ENCODE assay signal across 1 cellular context in the genomic region with DNA sequence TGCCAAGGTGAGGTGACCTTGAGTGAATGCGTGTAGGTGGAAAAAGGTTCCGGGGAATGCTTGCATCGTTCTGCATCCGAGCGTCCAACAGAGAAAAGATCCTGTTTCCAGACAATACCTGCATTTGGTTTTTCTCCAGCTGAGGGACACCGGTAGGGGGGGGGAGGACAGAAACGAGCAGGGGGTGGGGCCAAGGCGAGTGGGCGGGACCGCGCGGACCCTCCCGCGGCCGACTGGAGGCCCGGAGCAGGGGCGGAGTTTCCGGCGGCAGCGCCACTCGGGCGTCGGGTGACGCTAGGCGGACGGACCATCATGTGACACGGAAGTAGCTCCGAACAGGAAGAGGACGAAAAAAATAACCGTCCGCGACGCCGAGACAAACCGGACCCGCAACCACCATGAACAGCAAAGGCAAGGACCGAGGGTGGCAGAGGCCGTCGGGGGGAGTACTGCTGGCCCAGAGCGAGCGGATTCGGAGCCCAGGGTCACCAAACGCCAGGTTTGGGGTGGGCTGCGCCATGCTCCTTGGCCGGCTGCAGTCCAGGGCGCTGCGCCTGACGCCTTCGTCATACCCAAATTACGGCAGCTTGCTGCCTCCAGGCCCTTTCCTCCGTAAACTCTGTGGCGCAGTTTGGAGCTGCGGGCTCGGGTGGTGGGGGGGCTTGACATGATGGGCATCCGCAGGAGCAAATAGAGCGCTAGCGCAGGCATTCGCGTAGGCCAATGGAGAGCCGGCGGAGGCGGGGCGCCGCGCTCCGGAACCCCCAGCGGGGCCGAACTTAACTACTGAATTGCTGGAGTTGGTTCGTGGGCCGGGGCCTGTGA.
TF ChIP-seq lines count a peak whose summit lies in the region.

A gene with protein sequence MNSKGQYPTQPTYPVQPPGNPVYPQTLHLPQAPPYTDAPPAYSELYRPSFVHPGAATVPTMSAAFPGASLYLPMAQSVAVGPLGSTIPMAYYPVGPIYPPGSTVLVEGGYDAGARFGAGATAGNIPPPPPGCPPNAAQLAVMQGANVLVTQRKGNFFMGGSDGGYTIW (plus strand): TSS at position 317 of the 825 bp plus-strand sequence. CDS start 82 bp downstream, at position 399.

TF ChIP-seq in HepG2, 621 proteins besides CTCF, POLR2A, EP300 and RAD21 (continued from another document and continues in another):
- TF ChIP-seq, protein P1, sequence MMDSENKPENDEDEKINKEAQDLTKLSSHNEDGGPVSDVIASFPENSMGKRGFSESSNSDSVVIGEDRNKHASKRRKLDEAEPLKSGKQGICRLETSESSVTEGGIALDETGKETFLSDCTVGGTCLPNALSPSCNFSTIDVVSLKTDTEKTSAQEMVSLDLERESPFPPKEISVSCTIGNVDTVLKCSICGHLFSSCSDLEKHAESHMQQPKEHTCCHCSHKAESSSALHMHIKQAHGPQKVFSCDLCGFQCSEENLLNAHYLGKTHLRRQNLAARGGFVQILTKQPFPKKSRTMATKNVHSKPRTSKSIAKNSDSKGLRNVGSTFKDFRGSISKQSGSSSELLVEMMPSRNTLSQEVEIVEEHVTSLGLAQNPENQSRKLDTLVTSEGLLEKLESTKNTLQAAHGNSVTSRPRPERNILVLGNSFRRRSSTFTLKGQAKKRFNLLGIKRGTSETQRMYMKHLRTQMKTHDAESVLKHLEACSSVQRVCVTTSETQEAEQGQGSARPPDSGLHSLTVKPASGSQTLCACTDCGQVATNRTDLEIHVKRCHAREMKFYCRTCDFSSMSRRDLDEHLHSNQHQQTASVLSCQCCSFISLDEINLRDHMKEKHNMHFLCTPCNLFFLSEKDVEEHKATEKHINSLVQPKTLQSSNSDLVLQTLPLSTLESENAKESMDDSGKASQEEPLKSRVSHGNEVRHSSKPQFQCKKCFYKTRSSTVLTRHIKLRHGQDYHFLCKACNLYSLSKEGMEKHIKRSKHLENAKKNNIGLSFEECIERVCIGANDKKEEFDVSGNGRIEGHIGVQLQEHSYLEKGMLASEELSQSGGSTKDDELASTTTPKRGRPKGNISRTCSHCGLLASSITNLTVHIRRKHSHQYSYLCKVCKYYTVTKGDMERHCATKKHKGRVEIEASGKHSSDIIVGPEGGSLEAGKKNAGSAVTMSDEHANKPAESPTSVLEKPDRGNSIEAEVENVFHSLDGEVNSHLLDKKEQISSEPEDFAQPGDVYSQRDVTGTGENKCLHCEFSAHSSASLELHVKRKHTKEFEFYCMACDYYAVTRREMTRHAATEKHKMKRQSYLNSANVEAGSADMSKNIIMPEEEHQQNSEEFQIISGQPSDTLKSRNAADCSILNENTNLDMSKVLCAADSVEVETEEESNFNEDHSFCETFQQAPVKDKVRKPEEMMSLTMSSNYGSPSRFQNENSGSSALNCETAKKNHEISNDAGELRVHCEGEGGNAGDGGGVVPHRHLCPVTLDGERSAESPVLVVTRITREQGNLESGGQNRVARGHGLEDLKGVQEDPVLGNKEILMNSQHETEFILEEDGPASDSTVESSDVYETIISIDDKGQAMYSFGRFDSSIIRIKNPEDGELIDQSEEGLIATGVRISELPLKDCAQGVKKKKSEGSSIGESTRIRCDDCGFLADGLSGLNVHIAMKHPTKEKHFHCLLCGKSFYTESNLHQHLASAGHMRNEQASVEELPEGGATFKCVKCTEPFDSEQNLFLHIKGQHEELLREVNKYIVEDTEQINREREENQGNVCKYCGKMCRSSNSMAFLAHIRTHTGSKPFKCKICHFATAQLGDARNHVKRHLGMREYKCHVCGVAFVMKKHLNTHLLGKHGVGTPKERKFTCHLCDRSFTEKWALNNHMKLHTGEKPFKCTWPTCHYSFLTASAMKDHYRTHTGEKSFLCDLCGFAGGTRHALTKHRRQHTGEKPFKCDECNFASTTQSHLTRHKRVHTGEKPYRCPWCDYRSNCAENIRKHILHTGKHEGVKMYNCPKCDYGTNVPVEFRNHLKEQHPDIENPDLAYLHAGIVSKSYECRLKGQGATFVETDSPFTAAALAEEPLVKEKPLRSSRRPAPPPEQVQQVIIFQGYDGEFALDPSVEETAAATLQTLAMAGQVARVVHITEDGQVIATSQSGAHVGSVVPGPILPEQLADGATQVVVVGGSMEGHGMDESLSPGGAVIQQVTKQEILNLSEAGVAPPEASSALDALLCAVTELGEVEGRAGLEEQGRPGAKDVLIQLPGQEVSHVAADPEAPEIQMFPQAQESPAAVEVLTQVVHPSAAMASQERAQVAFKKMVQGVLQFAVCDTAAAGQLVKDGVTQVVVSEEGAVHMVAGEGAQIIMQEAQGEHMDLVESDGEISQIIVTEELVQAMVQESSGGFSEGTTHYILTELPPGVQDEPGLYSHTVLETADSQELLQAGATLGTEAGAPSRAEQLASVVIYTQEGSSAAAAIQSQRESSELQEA (CRISPR knock-in tag; IDR thresholded peaks at IDR 0.05; ENCODE audit: not compliant biosample characterization) = no peak
- TF ChIP-seq MAF1 (CRISPR knock-in tag; IDR thresholded peaks at IDR 0.05; ENCODE audit: borderline replicate concordance) = no peak
- no peak for TF ChIP-seq HMG20A (CRISPR knock-in tag; IDR thresholded peaks at IDR 0.05; ENCODE audit: borderline replicate concordance)
- TF ChIP-seq, protein P2, sequence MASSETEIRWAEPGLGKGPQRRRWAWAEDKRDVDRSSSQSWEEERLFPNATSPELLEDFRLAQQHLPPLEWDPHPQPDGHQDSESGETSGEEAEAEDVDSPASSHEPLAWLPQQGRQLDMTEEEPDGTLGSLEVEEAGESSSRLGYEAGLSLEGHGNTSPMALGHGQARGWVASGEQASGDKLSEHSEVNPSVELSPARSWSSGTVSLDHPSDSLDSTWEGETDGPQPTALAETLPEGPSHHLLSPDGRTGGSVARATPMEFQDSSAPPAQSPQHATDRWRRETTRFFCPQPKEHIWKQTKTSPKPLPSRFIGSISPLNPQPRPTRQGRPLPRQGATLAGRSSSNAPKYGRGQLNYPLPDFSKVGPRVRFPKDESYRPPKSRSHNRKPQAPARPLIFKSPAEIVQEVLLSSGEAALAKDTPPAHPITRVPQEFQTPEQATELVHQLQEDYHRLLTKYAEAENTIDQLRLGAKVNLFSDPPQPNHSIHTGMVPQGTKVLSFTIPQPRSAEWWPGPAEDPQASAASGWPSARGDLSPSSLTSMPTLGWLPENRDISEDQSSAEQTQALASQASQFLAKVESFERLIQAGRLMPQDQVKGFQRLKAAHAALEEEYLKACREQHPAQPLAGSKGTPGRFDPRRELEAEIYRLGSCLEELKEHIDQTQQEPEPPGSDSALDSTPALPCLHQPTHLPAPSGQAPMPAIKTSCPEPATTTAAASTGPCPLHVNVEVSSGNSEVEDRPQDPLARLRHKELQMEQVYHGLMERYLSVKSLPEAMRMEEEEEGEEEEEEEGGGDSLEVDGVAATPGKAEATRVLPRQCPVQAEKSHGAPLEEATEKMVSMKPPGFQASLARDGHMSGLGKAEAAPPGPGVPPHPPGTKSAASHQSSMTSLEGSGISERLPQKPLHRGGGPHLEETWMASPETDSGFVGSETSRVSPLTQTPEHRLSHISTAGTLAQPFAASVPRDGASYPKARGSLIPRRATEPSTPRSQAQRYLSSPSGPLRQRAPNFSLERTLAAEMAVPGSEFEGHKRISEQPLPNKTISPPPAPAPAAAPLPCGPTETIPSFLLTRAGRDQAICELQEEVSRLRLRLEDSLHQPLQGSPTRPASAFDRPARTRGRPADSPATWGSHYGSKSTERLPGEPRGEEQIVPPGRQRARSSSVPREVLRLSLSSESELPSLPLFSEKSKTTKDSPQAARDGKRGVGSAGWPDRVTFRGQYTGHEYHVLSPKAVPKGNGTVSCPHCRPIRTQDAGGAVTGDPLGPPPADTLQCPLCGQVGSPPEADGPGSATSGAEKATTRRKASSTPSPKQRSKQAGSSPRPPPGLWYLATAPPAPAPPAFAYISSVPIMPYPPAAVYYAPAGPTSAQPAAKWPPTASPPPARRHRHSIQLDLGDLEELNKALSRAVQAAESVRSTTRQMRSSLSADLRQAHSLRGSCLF (CRISPR knock-in tag; IDR thresholded peaks at IDR 0.05; ENCODE audit: borderline replicate concordance) = no peak
- TF ChIP-seq NFKB2 (CRISPR knock-in tag; IDR thresholded peaks at IDR 0.05; ENCODE audit: borderline replicate concordance) = peak; percentile 75; the same call in 1 of the 2 replicates
- TF ChIP-seq, protein P3, sequence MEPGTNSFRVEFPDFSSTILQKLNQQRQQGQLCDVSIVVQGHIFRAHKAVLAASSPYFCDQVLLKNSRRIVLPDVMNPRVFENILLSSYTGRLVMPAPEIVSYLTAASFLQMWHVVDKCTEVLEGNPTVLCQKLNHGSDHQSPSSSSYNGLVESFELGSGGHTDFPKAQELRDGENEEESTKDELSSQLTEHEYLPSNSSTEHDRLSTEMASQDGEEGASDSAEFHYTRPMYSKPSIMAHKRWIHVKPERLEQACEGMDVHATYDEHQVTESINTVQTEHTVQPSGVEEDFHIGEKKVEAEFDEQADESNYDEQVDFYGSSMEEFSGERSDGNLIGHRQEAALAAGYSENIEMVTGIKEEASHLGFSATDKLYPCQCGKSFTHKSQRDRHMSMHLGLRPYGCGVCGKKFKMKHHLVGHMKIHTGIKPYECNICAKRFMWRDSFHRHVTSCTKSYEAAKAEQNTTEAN (CRISPR knock-in tag; conservative IDR thresholded peaks at IDR 0.05) = peak; percentile 60; the same call in 1 of the 2 replicates
- 0 out of 2 replicates have a peak, but pooled peaks have one; percentile 52 for TF ChIP-seq ETV6 (CRISPR knock-in tag; conservative IDR thresholded peaks at IDR 0.05)
- no peak for TF ChIP-seq ZBTB7B (CRISPR knock-in tag; IDR thresholded peaks at IDR 0.05)
- TF ChIP-seq, protein P4, sequence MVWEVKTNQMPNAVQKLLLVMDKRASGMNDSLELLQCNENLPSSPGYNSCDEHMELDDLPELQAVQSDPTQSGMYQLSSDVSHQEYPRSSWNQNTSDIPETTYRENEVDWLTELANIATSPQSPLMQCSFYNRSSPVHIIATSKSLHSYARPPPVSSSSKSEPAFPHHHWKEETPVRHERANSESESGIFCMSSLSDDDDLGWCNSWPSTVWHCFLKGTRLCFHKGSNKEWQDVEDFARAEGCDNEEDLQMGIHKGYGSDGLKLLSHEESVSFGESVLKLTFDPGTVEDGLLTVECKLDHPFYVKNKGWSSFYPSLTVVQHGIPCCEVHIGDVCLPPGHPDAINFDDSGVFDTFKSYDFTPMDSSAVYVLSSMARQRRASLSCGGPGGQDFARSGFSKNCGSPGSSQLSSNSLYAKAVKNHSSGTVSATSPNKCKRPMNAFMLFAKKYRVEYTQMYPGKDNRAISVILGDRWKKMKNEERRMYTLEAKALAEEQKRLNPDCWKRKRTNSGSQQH (CRISPR knock-in tag; IDR thresholded peaks at IDR 0.05; ENCODE audit: low read depth) = peak; percentile 50
- TF ChIP-seq, protein P5, sequence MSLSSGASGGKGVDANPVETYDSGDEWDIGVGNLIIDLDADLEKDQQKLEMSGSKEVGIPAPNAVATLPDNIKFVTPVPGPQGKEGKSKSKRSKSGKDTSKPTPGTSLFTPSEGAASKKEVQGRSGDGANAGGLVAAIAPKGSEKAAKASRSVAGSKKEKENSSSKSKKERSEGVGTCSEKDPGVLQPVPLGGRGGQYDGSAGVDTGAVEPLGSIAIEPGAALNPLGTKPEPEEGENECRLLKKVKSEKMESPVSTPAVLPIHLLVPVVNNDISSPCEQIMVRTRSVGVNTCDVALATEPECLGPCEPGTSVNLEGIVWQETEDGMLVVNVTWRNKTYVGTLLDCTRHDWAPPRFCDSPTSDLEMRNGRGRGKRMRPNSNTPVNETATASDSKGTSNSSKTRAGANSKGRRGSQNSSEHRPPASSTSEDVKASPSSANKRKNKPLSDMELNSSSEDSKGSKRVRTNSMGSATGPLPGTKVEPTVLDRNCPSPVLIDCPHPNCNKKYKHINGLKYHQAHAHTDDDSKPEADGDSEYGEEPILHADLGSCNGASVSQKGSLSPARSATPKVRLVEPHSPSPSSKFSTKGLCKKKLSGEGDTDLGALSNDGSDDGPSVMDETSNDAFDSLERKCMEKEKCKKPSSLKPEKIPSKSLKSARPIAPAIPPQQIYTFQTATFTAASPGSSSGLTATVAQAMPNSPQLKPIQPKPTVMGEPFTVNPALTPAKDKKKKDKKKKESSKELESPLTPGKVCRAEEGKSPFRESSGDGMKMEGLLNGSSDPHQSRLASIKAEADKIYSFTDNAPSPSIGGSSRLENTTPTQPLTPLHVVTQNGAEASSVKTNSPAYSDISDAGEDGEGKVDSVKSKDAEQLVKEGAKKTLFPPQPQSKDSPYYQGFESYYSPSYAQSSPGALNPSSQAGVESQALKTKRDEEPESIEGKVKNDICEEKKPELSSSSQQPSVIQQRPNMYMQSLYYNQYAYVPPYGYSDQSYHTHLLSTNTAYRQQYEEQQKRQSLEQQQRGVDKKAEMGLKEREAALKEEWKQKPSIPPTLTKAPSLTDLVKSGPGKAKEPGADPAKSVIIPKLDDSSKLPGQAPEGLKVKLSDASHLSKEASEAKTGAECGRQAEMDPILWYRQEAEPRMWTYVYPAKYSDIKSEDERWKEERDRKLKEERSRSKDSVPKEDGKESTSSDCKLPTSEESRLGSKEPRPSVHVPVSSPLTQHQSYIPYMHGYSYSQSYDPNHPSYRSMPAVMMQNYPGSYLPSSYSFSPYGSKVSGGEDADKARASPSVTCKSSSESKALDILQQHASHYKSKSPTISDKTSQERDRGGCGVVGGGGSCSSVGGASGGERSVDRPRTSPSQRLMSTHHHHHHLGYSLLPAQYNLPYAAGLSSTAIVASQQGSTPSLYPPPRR (CRISPR knock-in tag; IDR thresholded peaks at IDR 0.05; ENCODE audit: borderline replicate concordance) = no peak; the same call in 1 of the 2 replicates
- TF ChIP-seq KAT8 (CRISPR knock-in tag; IDR thresholded peaks at IDR 0.05) = peak; percentile 94
- peak; percentile 15; the same call in 1 of the 2 replicates for TF ChIP-seq FOXA3 (CRISPR knock-in tag; IDR thresholded peaks at IDR 0.05)
- 0 out of 2 replicates have a peak, but pooled peaks have one; percentile 31 for TF ChIP-seq GPN1 (CRISPR knock-in tag; IDR thresholded peaks at IDR 0.05; ENCODE audit: borderline replicate concordance)
- TF ChIP-seq, protein P6, sequence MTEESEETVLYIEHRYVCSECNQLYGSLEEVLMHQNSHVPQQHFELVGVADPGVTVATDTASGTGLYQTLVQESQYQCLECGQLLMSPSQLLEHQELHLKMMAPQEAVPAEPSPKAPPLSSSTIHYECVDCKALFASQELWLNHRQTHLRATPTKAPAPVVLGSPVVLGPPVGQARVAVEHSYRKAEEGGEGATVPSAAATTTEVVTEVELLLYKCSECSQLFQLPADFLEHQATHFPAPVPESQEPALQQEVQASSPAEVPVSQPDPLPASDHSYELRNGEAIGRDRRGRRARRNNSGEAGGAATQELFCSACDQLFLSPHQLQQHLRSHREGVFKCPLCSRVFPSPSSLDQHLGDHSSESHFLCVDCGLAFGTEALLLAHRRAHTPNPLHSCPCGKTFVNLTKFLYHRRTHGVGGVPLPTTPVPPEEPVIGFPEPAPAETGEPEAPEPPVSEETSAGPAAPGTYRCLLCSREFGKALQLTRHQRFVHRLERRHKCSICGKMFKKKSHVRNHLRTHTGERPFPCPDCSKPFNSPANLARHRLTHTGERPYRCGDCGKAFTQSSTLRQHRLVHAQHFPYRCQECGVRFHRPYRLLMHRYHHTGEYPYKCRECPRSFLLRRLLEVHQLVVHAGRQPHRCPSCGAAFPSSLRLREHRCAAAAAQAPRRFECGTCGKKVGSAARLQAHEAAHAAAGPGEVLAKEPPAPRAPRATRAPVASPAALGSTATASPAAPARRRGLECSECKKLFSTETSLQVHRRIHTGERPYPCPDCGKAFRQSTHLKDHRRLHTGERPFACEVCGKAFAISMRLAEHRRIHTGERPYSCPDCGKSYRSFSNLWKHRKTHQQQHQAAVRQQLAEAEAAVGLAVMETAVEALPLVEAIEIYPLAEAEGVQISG (CRISPR knock-in tag; IDR thresholded peaks at IDR 0.05) = peak; percentile 72
- no peak for TF ChIP-seq BCL6 (CRISPR knock-in tag; IDR thresholded peaks at IDR 0.05)
- TF ChIP-seq, protein P7, sequence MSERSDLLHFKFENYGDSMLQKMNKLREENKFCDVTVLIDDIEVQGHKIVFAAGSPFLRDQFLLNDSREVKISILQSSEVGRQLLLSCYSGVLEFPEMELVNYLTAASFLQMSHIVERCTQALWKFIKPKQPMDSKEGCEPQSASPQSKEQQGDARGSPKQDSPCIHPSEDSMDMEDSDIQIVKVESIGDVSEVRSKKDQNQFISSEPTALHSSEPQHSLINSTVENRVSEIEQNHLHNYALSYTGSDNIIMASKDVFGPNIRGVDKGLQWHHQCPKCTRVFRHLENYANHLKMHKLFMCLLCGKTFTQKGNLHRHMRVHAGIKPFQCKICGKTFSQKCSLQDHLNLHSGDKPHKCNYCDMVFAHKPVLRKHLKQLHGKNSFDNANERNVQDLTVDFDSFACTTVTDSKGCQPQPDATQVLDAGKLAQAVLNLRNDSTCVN (CRISPR knock-in tag; IDR thresholded peaks at IDR 0.05; ENCODE audit: borderline replicate concordance) = no peak
- no peak for TF ChIP-seq NFIC (IDR thresholded peaks at IDR 0.05; ENCODE audit: low read length)
